ENCODE assay signal across 12 cellular contexts in genomic region chr12:52650520-52651081, GRCh38. TPM values are rescaled to one million over a fixed set of nuclear protein-coding genes. Genes with fewer than 3 reads are reported as not detected.
A peak's percentile ranks its signal among the peaks of the same experiment; 100 is the strongest.
DNase-seq lines count a peak whose midpoint lies in the region; ATAC-seq and TF ChIP-seq lines count a peak whose summit lies in the region.
"Had no signal": no experiment of that assay in that cellular context is flagged by ENCODE, and none has a peak within 500 bp of the region (broad histone marks: within the 10 kb centered on the region; RNA-seq: fewer than 3 reads in every experiment).

No MANE protein-coding gene starts in this region.

- no peaks in the 10 kb centered on the region for H3K9me2 ChIP-seq in MM.1S (replicated peaks; ENCODE audit: insufficient read depth, low read length)

- no peak for TF ChIP-seq CTCF in MM.1S (IDR thresholded peaks at IDR 0.05; ENCODE audit: low read length)
- TF ChIP-seq CTCF in fibroblast of villous mesenchyme (IDR thresholded peaks at IDR 0.05; ENCODE audit: insufficient read depth, low read depth, low read length): no peak
- no peak for TF ChIP-seq CTCF in suprapubic skin (IDR thresholded peaks at IDR 0.05)

- TF ChIP-seq POLR2A in suprapubic skin (IDR thresholded peaks at IDR 0.05): no peak

- H3K27ac ChIP-seq in MM.1S (ENCODE audit: low read length): no peak overlapping the region
- peak overlapping the region; percentile 18 for H3K27ac ChIP-seq in suprapubic skin
- H3K27ac ChIP-seq: breast epithelium, HL-60, Peyer's patch had no signal

- no peak overlapping the region for H2AFZ ChIP-seq in MM.1S (ENCODE audit: low read length)

- H3K36me3 ChIP-seq in MM.1S (replicated peaks; ENCODE audit: insufficient read depth, low read length): no peaks in the 10 kb centered on the region
- no peaks in the 10 kb centered on the region for H3K36me3 ChIP-seq in suprapubic skin
- H3K36me3 ChIP-seq: breast epithelium, Peyer's patch had no signal

- ATAC-seq in HG03342 (IDR thresholded peaks at IDR 0.05; ENCODE audit: unreplicated experiment) (no peak), HG02938 (IDR thresholded peaks at IDR 0.05; ENCODE audit: unreplicated experiment) (no peak)

- H3K4me2 ChIP-seq in MM.1S (ENCODE audit: low read depth, low read length): no peak overlapping the region

- no peak overlapping the region for H3K9ac ChIP-seq in MM.1S (ENCODE audit: low read length)

- H3K4me3 ChIP-seq in MM.1S (ENCODE audit: low read length) (no peak overlapping the region), fibroblast of villous mesenchyme (ENCODE audit: low read depth, low read length) (no peak overlapping the region), suprapubic skin (peak overlapping the region; percentile 15)
- H3K4me3 ChIP-seq: breast epithelium, Peyer's patch had no signal

- no peaks in the 10 kb centered on the region for H4K20me1 ChIP-seq in MM.1S (ENCODE audit: insufficient read depth, low read length)

- H3K79me2 ChIP-seq in MM.1S (ENCODE audit: low read length): no peaks in the 10 kb centered on the region

- H3K27me3 ChIP-seq in MM.1S (replicated peaks; ENCODE audit: insufficient read depth, low read length) (peaks cover 35% of the 10 kb centered on the region), suprapubic skin (no peaks in the 10 kb centered on the region)
- H3K27me3 ChIP-seq: breast epithelium, Peyer's patch had no signal

- no peaks in the 10 kb centered on the region for H3F3A ChIP-seq in MM.1S (ENCODE audit: insufficient read depth, low read length)

- H3K9me3 ChIP-seq in MM.1S (replicated peaks; ENCODE audit: insufficient read depth, low read length): no peaks in the 10 kb centered on the region
- no peaks in the 10 kb centered on the region for H3K9me3 ChIP-seq in suprapubic skin
- H3K9me3 ChIP-seq: breast epithelium, Peyer's patch had no signal

- WGBS in suprapubic skin: 27% methylated on average over 8 of the region's 12 CpGs

- TF ChIP-seq EP300 in suprapubic skin (IDR thresholded peaks at IDR 0.05): no peak

- DNase-seq in MM.1S (peak; percentile 27), fibroblast of villous mesenchyme (ENCODE audit: low read depth) (peak; percentile 51), suprapubic skin (ENCODE audit: low spot score in 2 of 2) (no peak), NCI-H345 (lab: John Stamatoyannopoulos, UW) (no peak)
- DNase-seq: GDM1, NCI-H1417 treated with DMSO at 0.1 percent for 48 hours, Peyer's patch, retina had no signal

- H3K4me1 ChIP-seq in MM.1S (ENCODE audit: low read length) (no peaks in the 10 kb centered on the region), suprapubic skin (peaks cover 30% of the 10 kb centered on the region)
- H3K4me1 ChIP-seq: breast epithelium had no signal

RNA-seq across cellular contexts. Expression of gene KRT2, which starts 1.4 kb away (rescaled TPM):
- total RNA-seq in fibroblast of villous mesenchyme: not detected in 2 replicates
- 1,000 to 10,000 TPM in 2 of 4 donors, 100 to 1,000 TPM in 2; 357 to 1,953 (median 1,221) TPM for total RNA-seq in suprapubic skin
- total RNA-seq: breast epithelium had no signal

RNA-seq across cellular contexts. Expression of gene KRT1, which starts 29.6 kb away (rescaled TPM):
- total RNA-seq in fibroblast of villous mesenchyme (not detected in 2 replicates), suprapubic skin (1,000 to 10,000 TPM; 4,815 to 9,656 (median 5,822) TPM)
- total RNA-seq: breast epithelium had no signal

RNA-seq across cellular contexts. Expression of gene KRT73, which starts 32.2 kb away (rescaled TPM):
- not detected in 2 replicates for total RNA-seq in fibroblast of villous mesenchyme
- 10 to 100 TPM in 3 of 4 donors, 1 to 10 TPM in 1; 8.7 to 27.4 (median 17.5) TPM for total RNA-seq in suprapubic skin
- total RNA-seq: breast epithelium had no signal

RNA-seq across cellular contexts. Expression of gene KRT72, which starts 49.3 kb away (rescaled TPM):
- total RNA-seq in fibroblast of villous mesenchyme: not detected in 2 replicates
- total RNA-seq in suprapubic skin: 10 to 100 TPM in 1 of 4 donors, 1 to 10 TPM in 3; 2.0 to 19.2 (median 8.8) TPM
- total RNA-seq: breast epithelium had no signal

RNA-seq across cellular contexts. Expression of gene KRT77, which starts 52.7 kb away (rescaled TPM):
- not detected in 2 replicates for total RNA-seq in fibroblast of villous mesenchyme
- 100 to 1,000 TPM; 146 to 424 (median 275) TPM for total RNA-seq in suprapubic skin
- total RNA-seq: Peyer's patch had no signal

Comparison
In these comparisons a context has a peak if more than half of its experiments do, and no peak if none do; other contexts are left out.
1. DNase-seq: peak in MM.1S (single experiment) and fibroblast of villous mesenchyme (single experiment); none in suprapubic skin (0 of 2) and NCI-H345 (single experiment).
2. RNA of gene KRT2, which starts 1.4 kb away (total RNA-seq): 357 to 1,953 TPM in suprapubic skin; not detected in fibroblast of villous mesenchyme; every median in the first group is over 100 times any median in the second.
3. RNA of gene KRT1, which starts 29.6 kb away (total RNA-seq): 4,815 to 9,656 TPM in suprapubic skin; not detected in fibroblast of villous mesenchyme; every median in the first group is over 1,000 times any median in the second.